In genomic region chr12:105822131-105823103, GRCh38 we compare ENCODE assay signal across 26 cellular contexts.
DNase-seq lines count a peak whose midpoint lies in the region; ATAC-seq and TF ChIP-seq lines count a peak whose summit lies in the region.
"Had no signal": no experiment of that assay in that cellular context is flagged by ENCODE, and none has a peak within 500 bp of the region (broad histone marks: within the 10 kb centered on the region; RNA-seq: fewer than 3 reads in every experiment).

No MANE protein-coding gene starts in this region.

- H3K4me3 ChIP-seq in GM23338, result no peak overlapping the region
- no peak overlapping the region for H3K4me3 ChIP-seq in ascending aorta
- H3K4me3 ChIP-seq in suprapubic skin, result no peak overlapping the region
- no peak overlapping the region for H3K4me3 ChIP-seq in right atrium auricular region
- H3K4me3 ChIP-seq: ovary, spleen, tibial nerve had no signal

- ATAC-seq in GM23338 (no peak), GM19023 (IDR thresholded peaks at IDR 0.05; ENCODE audit: unreplicated experiment) (no peak), GM19324 (IDR thresholded peaks at IDR 0.05; ENCODE audit: low FRiP score, unreplicated experiment) (no peak)
- ATAC-seq: activated CD8-positive, alpha-beta memory T cell treated with anti-CD3 and anti-CD28 coated beads, Interleukin-2, amount 10 ng/mL, durations not matched to agents 7 days and 5 days; activated T-cell treated with anti-CD3 and anti-CD28 coated beads, Interleukin-2, amount 50 U/mL, for 72 hours; CD8-positive, alpha-beta T cell had no signal

- H3K9me3 Mint-ChIP-seq in GM23338, result peaks cover 7% of the 10 kb centered on the region; the same call in 2 of the 3 replicates
- H3K9me3 Mint-ChIP-seq: activated CD4-positive, alpha-beta T cell treated with anti-CD3 and anti-CD28 coated beads, Interleukin-2, amount 10 ng/mL, durations not matched to agents 7 days and 5 days; activated naive CD4-positive, alpha-beta T cell treated with anti-CD3 and anti-CD28 coated beads for 36 hours; CD8-positive, alpha-beta T cell; T-helper 2 cell treated with Interferon-gamma antibody and Interleukin-4, amounts not matched to agents 5 μg/mL and 100 μg/mL, for 36 hours had no signal

- no peaks in the 10 kb centered on the region for H4K20me1 ChIP-seq in GM23338 (replicated peaks; ENCODE audit: insufficient read depth)

- no peak overlapping the region for H3K27ac Mint-ChIP-seq in GM23338
- H3K27ac Mint-ChIP-seq: activated CD4-positive, alpha-beta T cell treated with anti-CD3 and anti-CD28 coated beads, Interleukin-2, amount 10 ng/mL, durations not matched to agents 7 days and 5 days; activated CD8-positive, alpha-beta memory T cell treated with anti-CD3 and anti-CD28 coated beads, Interleukin-2, amount 10 ng/mL, durations not matched to agents 7 days and 5 days; activated naive CD4-positive, alpha-beta T cell treated with anti-CD3 and anti-CD28 coated beads for 36 hours; activated T-cell treated with anti-CD3 and anti-CD28 coated beads, Interleukin-2, amount 50 U/mL, for 72 hours; CD8-positive, alpha-beta T cell; T-helper 2 cell treated with Interferon-gamma antibody and Interleukin-4, amounts not matched to agents 5 μg/mL and 100 μg/mL, for 36 hours had no signal

- no peaks in the 10 kb centered on the region for H3F3A ChIP-seq in GM23338 (replicated peaks; ENCODE audit: low read depth)

- H3K36me3 Mint-ChIP-seq in GM23338 (ENCODE audit: low read depth), result peaks cover 2% of the 10 kb centered on the region; the same call in 1 of the 3 replicates
- H3K36me3 Mint-ChIP-seq: activated CD8-positive, alpha-beta memory T cell treated with anti-CD3 and anti-CD28 coated beads, Interleukin-2, amount 10 ng/mL, durations not matched to agents 7 days and 5 days; CD8-positive, alpha-beta T cell had no signal

- DNase-seq in GM23338 (ENCODE audit: low spot score) (no peak), ascending aorta (ENCODE audit: low spot score in 2 of 2) (no peak), medulla oblongata (ENCODE audit: extremely low spot score) (peak; percentile 47), suprapubic skin (ENCODE audit: low spot score in 2 of 2) (no peak), Kasumi-1 (lab: John Stamatoyannopoulos, UW) (no peak), right atrium auricular region (ENCODE audit: low spot score) (no peak)
- DNase-seq: activated CD4-positive, alpha-beta T cell treated with anti-CD3 and anti-CD28 coated beads, Interleukin-2, amount 10 ng/mL, durations not matched to agents 7 days and 5 days; activated CD8-positive, alpha-beta memory T cell treated with anti-CD3 and anti-CD28 coated beads, Interleukin-2, amount 10 ng/mL, durations not matched to agents 7 days and 5 days; activated naive CD4-positive, alpha-beta T cell treated with anti-CD3 and anti-CD28 coated beads for 36 hours; activated T-cell treated with anti-CD3 and anti-CD28 coated beads, Interleukin-2, amount 50 U/mL, for 72 hours; CD8-positive, alpha-beta T cell; central memory CD4-positive, alpha-beta T cell; dermis blood vessel endothelial cell; glutamatergic neuron; NCI-H1092 treated with DMSO at 0.1 percent for 48 hours; NCI-H2029; NCI-H69; ovary; spleen; stimulated activated CD4-positive, alpha-beta T cell treated with anti-CD3 and anti-CD28 coated beads, Interleukin-2, amount 100 ng/mL, for 48 hours; stimulated activated naive CD4-positive, alpha-beta T cell; WERI-Rb-1 had no signal

- no peaks in the 10 kb centered on the region for H3K9me3 ChIP-seq in ascending aorta
- no peaks in the 10 kb centered on the region for H3K9me3 ChIP-seq in suprapubic skin
- H3K9me3 ChIP-seq in right atrium auricular region, result no peaks in the 10 kb centered on the region
- H3K9me3 ChIP-seq: ovary, tibial nerve had no signal

- no peak for TF ChIP-seq POLR2A in suprapubic skin (IDR thresholded peaks at IDR 0.05)

- no peak overlapping the region for H3K4me3 Mint-ChIP-seq in GM23338
- H3K4me3 Mint-ChIP-seq: activated CD4-positive, alpha-beta T cell treated with anti-CD3 and anti-CD28 coated beads, Interleukin-2, amount 10 ng/mL, durations not matched to agents 7 days and 5 days; activated CD8-positive, alpha-beta memory T cell treated with anti-CD3 and anti-CD28 coated beads, Interleukin-2, amount 10 ng/mL, durations not matched to agents 7 days and 5 days; activated naive CD4-positive, alpha-beta T cell treated with anti-CD3 and anti-CD28 coated beads for 36 hours; activated T-cell treated with anti-CD3 and anti-CD28 coated beads, Interleukin-2, amount 50 U/mL, for 72 hours; CD8-positive, alpha-beta T cell; T-helper 2 cell treated with Interferon-gamma antibody and Interleukin-4, amounts not matched to agents 5 μg/mL and 100 μg/mL, for 36 hours had no signal

- H2AFZ ChIP-seq in GM23338, result peak overlapping the region; percentile 78

- no peaks in the 10 kb centered on the region for H3K36me3 ChIP-seq in GM23338 (ENCODE audit: insufficient read depth)
- H3K36me3 ChIP-seq in ascending aorta, result no peaks in the 10 kb centered on the region
- no peaks in the 10 kb centered on the region for H3K36me3 ChIP-seq in suprapubic skin
- H3K36me3 ChIP-seq in right atrium auricular region, result no peaks in the 10 kb centered on the region
- H3K36me3 ChIP-seq: ovary, spleen, tibial nerve, WERI-Rb-1 had no signal

- no peaks in the 10 kb centered on the region; the same call in 1 of the 2 replicates for H3K9me2 ChIP-seq in GM23338 (ENCODE audit: insufficient read depth)

- WGBS in suprapubic skin, result 63% methylated on average over 11 of the region's 11 CpGs

- H3K79me2 ChIP-seq in GM23338 (replicated peaks; ENCODE audit: insufficient read depth), result no peaks in the 10 kb centered on the region

- peaks cover 10% of the 10 kb centered on the region for H3K4me1 ChIP-seq in GM23338 (ENCODE audit: insufficient read depth)
- H3K4me1 ChIP-seq in ascending aorta, result peaks cover 5 to 26% of the 10 kb centered on the region in 2 donors
- H3K4me1 ChIP-seq in suprapubic skin, result peaks cover 21% of the 10 kb centered on the region
- H3K4me1 ChIP-seq in right atrium auricular region, result peaks cover 0 to 31% of the 10 kb centered on the region in 2 donors

- no peaks in the 10 kb centered on the region for H3K27me3 Mint-ChIP-seq in GM23338 (ENCODE audit: insufficient read depth, low read depth, poor library complexity)
- H3K27me3 Mint-ChIP-seq: activated CD4-positive, alpha-beta T cell treated with anti-CD3 and anti-CD28 coated beads, Interleukin-2, amount 10 ng/mL, durations not matched to agents 7 days and 5 days; activated CD8-positive, alpha-beta memory T cell treated with anti-CD3 and anti-CD28 coated beads, Interleukin-2, amount 10 ng/mL, durations not matched to agents 7 days and 5 days had no signal

- TF ChIP-seq CTCF in GM23338 (conservative IDR thresholded peaks at IDR 0.05; ENCODE audit: low read depth in 2 of 2) (no peak), ascending aorta (IDR thresholded peaks at IDR 0.05) (no peak), suprapubic skin (IDR thresholded peaks at IDR 0.05) (no peak), right atrium auricular region (IDR thresholded peaks at IDR 0.05) (no peak)

- peaks cover 14% of the 10 kb centered on the region; the same call in 2 of the 3 replicates for H3K4me1 Mint-ChIP-seq in GM23338
- H3K4me1 Mint-ChIP-seq: activated CD4-positive, alpha-beta T cell treated with anti-CD3 and anti-CD28 coated beads, Interleukin-2, amount 10 ng/mL, durations not matched to agents 7 days and 5 days; activated CD8-positive, alpha-beta memory T cell treated with anti-CD3 and anti-CD28 coated beads, Interleukin-2, amount 10 ng/mL, durations not matched to agents 7 days and 5 days had no signal

- intact Hi-C loops in ascending aorta (cut with DNase I), result loop anchor here (5.0 kb wide), 2 partner anchors 40 to 125 kb away; no protein-coding TSS in a partner anchor

- no peak for TF ChIP-seq EP300 in suprapubic skin (IDR thresholded peaks at IDR 0.05)

- H3K27ac ChIP-seq in GM23338 (ENCODE audit: low read depth) (no peak overlapping the region), ascending aorta (peak overlapping the region; percentile 6 to 13), suprapubic skin (peak overlapping the region; percentile 9), right atrium auricular region (peak overlapping the region in 1 of 2 donors; percentile 70)
- H3K27ac ChIP-seq: ovary, spleen, WERI-Rb-1 had no signal

- no peak overlapping the region for H3K4me2 ChIP-seq in GM23338

- no peaks in the 10 kb centered on the region for H3K27me3 ChIP-seq in GM23338 (ENCODE audit: insufficient read depth)
- H3K27me3 ChIP-seq in ascending aorta, result no peaks in the 10 kb centered on the region
- H3K27me3 ChIP-seq in suprapubic skin, result no peaks in the 10 kb centered on the region
- no peaks in the 10 kb centered on the region for H3K27me3 ChIP-seq in right atrium auricular region
- H3K27me3 ChIP-seq: ovary, tibial nerve had no signal

TF ChIP-seq in GM23338, 12 proteins besides CTCF, POLR2A, EP300 and RAD21:
- TF ChIP-seq STAT1 (IDR thresholded peaks at IDR 0.05; ENCODE audit: unreplicated experiment), result no peak
- TF ChIP-seq EZH2phosphoT487 (IDR thresholded peaks at IDR 0.05; ENCODE audit: unreplicated experiment), result no peak
- TF ChIP-seq, protein P1, sequence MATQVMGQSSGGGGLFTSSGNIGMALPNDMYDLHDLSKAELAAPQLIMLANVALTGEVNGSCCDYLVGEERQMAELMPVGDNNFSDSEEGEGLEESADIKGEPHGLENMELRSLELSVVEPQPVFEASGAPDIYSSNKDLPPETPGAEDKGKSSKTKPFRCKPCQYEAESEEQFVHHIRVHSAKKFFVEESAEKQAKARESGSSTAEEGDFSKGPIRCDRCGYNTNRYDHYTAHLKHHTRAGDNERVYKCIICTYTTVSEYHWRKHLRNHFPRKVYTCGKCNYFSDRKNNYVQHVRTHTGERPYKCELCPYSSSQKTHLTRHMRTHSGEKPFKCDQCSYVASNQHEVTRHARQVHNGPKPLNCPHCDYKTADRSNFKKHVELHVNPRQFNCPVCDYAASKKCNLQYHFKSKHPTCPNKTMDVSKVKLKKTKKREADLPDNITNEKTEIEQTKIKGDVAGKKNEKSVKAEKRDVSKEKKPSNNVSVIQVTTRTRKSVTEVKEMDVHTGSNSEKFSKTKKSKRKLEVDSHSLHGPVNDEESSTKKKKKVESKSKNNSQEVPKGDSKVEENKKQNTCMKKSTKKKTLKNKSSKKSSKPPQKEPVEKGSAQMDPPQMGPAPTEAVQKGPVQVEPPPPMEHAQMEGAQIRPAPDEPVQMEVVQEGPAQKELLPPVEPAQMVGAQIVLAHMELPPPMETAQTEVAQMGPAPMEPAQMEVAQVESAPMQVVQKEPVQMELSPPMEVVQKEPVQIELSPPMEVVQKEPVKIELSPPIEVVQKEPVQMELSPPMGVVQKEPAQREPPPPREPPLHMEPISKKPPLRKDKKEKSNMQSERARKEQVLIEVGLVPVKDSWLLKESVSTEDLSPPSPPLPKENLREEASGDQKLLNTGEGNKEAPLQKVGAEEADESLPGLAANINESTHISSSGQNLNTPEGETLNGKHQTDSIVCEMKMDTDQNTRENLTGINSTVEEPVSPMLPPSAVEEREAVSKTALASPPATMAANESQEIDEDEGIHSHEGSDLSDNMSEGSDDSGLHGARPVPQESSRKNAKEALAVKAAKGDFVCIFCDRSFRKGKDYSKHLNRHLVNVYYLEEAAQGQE (IDR thresholded peaks at IDR 0.05; ENCODE audit: unreplicated experiment), result no peak
